Comparison of ENCODE assay signal across 26 cellular contexts in genomic region chr4:53068755-53069154, GRCh38.
DNase-seq lines count a peak whose midpoint lies in the region; ATAC-seq and TF ChIP-seq lines count a peak whose summit lies in the region.
"Had no signal": no experiment of that assay in that cellular context is flagged by ENCODE, and none has a peak within 500 bp of the region (broad histone marks: within the 10 kb centered on the region; RNA-seq: fewer than 3 reads in every experiment).

No MANE protein-coding gene starts in this region.

- TF ChIP-seq CTCF in HFFc6 (IDR thresholded peaks at IDR 0.05) = no peak

- no peak overlapping the region for H3K4me3 ChIP-seq in skeletal muscle cell (ENCODE audit: low read depth, low read length)
- H3K4me3 ChIP-seq: neural progenitor cell had no signal

- in situ Hi-C loops in SK-MEL-5 (cut with HindIII; ENCODE audit: low pct_unique_long_range_greater_than_20kb, low sequenced_read_pairs) = no loop called here

- no peak overlapping the region for H3K4me3 Mint-ChIP-seq in HFFc6
- H3K4me3 Mint-ChIP-seq: activated CD4-positive, alpha-beta memory T cell treated with anti-CD3 and anti-CD28 coated beads for 36 hours; activated naive CD4-positive, alpha-beta T cell treated with anti-CD3 and anti-CD28 coated beads, Interleukin-2, amount 10 ng/mL, durations not matched to agents 7 days and 5 days; dendritic cell treated with granulocyte-macrophage colony-stimulating factor and Interleukin-4, amounts not matched to agents 40 ng/mL and 50 ng/mL, for 4 days; memory B cell; neural progenitor cell; stimulated activated naive B cell treated with anti-CD40 and anti-IgM and Interleukin-4, amounts not matched to agents 10 μg/mL and 1 μg/mL and 100 μg/mL, for 72 hours; T-helper 17 cell had no signal

- DNase-seq in HFFc6 = peak; percentile 6
- DNase-seq in SK-MEL-5 (ENCODE audit: low read depth, low spot score) = peak; percentile 88
- peak; percentile 7 for DNase-seq in globus pallidus (ENCODE audit: low spot score)
- DNase-seq in skeletal muscle cell (ENCODE audit: low read depth) = peak; percentile 11
- no peak for DNase-seq in Kasumi-1 (lab: John Stamatoyannopoulos, UW)
- DNase-seq in HK-2 (ENCODE audit: unreplicated experiment) = no peak
- DNase-seq: activated CD4-positive, alpha-beta memory T cell treated with anti-CD3 and anti-CD28 coated beads for 36 hours; activated CD4-positive, CD25-positive, alpha-beta regulatory T cell treated with anti-CD3 and anti-CD28 coated beads, Interleukin-2, amount 50 U/mL, for 72 hours; activated CD8-positive, alpha-beta memory T cell treated with anti-CD3 and anti-CD28 coated beads, Interleukin-2, amount 50 U/mL, for 4 hours; activated naive CD4-positive, alpha-beta T cell treated with anti-CD3 and anti-CD28 coated beads, Interleukin-2, amount 10 ng/mL, durations not matched to agents 7 days and 5 days; central memory CD4-positive, alpha-beta T cell; kidney; NCI-H1417; NCI-H2081 treated with DMSO at 0.1 percent for 48 hours; NCI-H345; NCI-H748 treated with DMSO at 0.1 percent for 48 hours; posterior cingulate gyrus; right cardiac atrium; stimulated activated CD4-positive, alpha-beta T cell treated with anti-CD3 and anti-CD28 coated beads, Interleukin-4, amount 100 ng/mL, for 4 hours; stimulated activated naive B cell treated with anti-CD40 and anti-IgM and Interleukin-4, amounts not matched to agents 10 μg/mL and 1 μg/mL and 100 μg/mL, for 72 hours; T-helper 17 cell had no signal

- H3K27me3 Mint-ChIP-seq in HFFc6 (ENCODE audit: insufficient read depth) = no peaks in the 10 kb centered on the region; the same call in 1 of the 2 replicates
- H3K27me3 Mint-ChIP-seq: activated CD4-positive, alpha-beta memory T cell treated with anti-CD3 and anti-CD28 coated beads for 36 hours; activated naive CD4-positive, alpha-beta T cell treated with anti-CD3 and anti-CD28 coated beads, Interleukin-2, amount 10 ng/mL, durations not matched to agents 7 days and 5 days; dendritic cell treated with granulocyte-macrophage colony-stimulating factor and Interleukin-4, amounts not matched to agents 40 ng/mL and 50 ng/mL, for 4 days; memory B cell; stimulated activated naive B cell treated with anti-CD40 and anti-IgM and Interleukin-4, amounts not matched to agents 10 μg/mL and 1 μg/mL and 100 μg/mL, for 72 hours; T-helper 17 cell had no signal

- ATAC-seq in HG03025 (IDR thresholded peaks at IDR 0.05; ENCODE audit: low FRiP score, unreplicated experiment) = no peak
- ATAC-seq: right cardiac atrium; SK-N-SH treated with all-trans-retinoic acid at 6 μM for 48 hours; stimulated activated naive B cell treated with anti-CD40 and anti-IgM and Interleukin-4, amounts not matched to agents 10 μg/mL and 1 μg/mL and 100 μg/mL, for 72 hours; T-helper 17 cell had no signal

- peaks cover 10% of the 10 kb centered on the region for H3K4me1 Mint-ChIP-seq in HFFc6 (ENCODE audit: low read depth)
- H3K4me1 Mint-ChIP-seq: activated naive CD4-positive, alpha-beta T cell treated with anti-CD3 and anti-CD28 coated beads, Interleukin-2, amount 10 ng/mL, durations not matched to agents 7 days and 5 days; memory B cell; stimulated activated naive B cell treated with anti-CD40 and anti-IgM and Interleukin-4, amounts not matched to agents 10 μg/mL and 1 μg/mL and 100 μg/mL, for 72 hours; T-helper 17 cell had no signal

- H3K27ac Mint-ChIP-seq in HFFc6 = no peak overlapping the region
- H3K27ac Mint-ChIP-seq: activated CD4-positive, alpha-beta memory T cell treated with anti-CD3 and anti-CD28 coated beads for 36 hours; activated naive CD4-positive, alpha-beta T cell treated with anti-CD3 and anti-CD28 coated beads, Interleukin-2, amount 10 ng/mL, durations not matched to agents 7 days and 5 days; dendritic cell treated with granulocyte-macrophage colony-stimulating factor and Interleukin-4, amounts not matched to agents 40 ng/mL and 50 ng/mL, for 4 days; memory B cell; neural progenitor cell; stimulated activated naive B cell treated with anti-CD40 and anti-IgM and Interleukin-4, amounts not matched to agents 10 μg/mL and 1 μg/mL and 100 μg/mL, for 72 hours; T-helper 17 cell had no signal

- no peaks in the 10 kb centered on the region for H3K9me3 Mint-ChIP-seq in HFFc6
- H3K9me3 Mint-ChIP-seq: neural progenitor cell had no signal

- peaks cover 17% of the 10 kb centered on the region for H3K36me3 Mint-ChIP-seq in HFFc6 (ENCODE audit: low read depth)
- H3K36me3 Mint-ChIP-seq: activated naive CD4-positive, alpha-beta T cell treated with anti-CD3 and anti-CD28 coated beads, Interleukin-2, amount 10 ng/mL, durations not matched to agents 7 days and 5 days; neural progenitor cell had no signal

Comparison
In these comparisons a context has a peak if more than half of its experiments do, and no peak if none do; other contexts are left out.
1. DNase-seq: peak in HFFc6 (single experiment), SK-MEL-5 (single experiment), globus pallidus (single experiment) and skeletal muscle cell (single experiment); none in Kasumi-1 (0 of 2) and HK-2 (single experiment).